ENCODE assay signal across 1 cellular context in genomic region chr1:93448292-93448982, GRCh38.
TF ChIP-seq lines count a peak whose summit lies in the region.

No MANE protein-coding gene starts in this region.

TF ChIP-seq in HEK293, 187 proteins besides CTCF, POLR2A, EP300 and RAD21 (continued from another document and continues in another):
- TF ChIP-seq, protein P1, sequence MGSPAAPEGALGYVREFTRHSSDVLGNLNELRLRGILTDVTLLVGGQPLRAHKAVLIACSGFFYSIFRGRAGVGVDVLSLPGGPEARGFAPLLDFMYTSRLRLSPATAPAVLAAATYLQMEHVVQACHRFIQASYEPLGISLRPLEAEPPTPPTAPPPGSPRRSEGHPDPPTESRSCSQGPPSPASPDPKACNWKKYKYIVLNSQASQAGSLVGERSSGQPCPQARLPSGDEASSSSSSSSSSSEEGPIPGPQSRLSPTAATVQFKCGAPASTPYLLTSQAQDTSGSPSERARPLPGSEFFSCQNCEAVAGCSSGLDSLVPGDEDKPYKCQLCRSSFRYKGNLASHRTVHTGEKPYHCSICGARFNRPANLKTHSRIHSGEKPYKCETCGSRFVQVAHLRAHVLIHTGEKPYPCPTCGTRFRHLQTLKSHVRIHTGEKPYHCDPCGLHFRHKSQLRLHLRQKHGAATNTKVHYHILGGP (tag by site-specific recombination; IDR thresholded peaks at IDR 0.05) = no peak
- TF ChIP-seq ZNF660 (tag by site-specific recombination; IDR thresholded peaks at IDR 0.05) = no peak
- no peak for TF ChIP-seq ZNF585B (tag by site-specific recombination; IDR thresholded peaks at IDR 0.05)
- no peak for TF ChIP-seq ZEB2 (tag by site-specific recombination; IDR thresholded peaks at IDR 0.05)
- no peak for TF ChIP-seq ZNF544 (tag by site-specific recombination; IDR thresholded peaks at IDR 0.05)
- no peak for TF ChIP-seq ZFP37 (tag by site-specific recombination; IDR thresholded peaks at IDR 0.05)
- TF ChIP-seq ZNF76 (tag by site-specific recombination; IDR thresholded peaks at IDR 0.05; ENCODE audit: borderline replicate concordance, low read depth) = no peak
- TF ChIP-seq ZSCAN16 (tag by site-specific recombination; IDR thresholded peaks at IDR 0.05) = no peak
- TF ChIP-seq ZNF426 (tag by site-specific recombination; IDR thresholded peaks at IDR 0.05) = no peak
- TF ChIP-seq GLIS2 (tag by site-specific recombination; IDR thresholded peaks at IDR 0.05) = peak; percentile 77
- TF ChIP-seq ZNF501 (tag by site-specific recombination; IDR thresholded peaks at IDR 0.05) = no peak
- TF ChIP-seq YY2 (tag by site-specific recombination; IDR thresholded peaks at IDR 0.05) = no peak
- TF ChIP-seq ZNF423 (tag by site-specific recombination; IDR thresholded peaks at IDR 0.05) = no peak
- TF ChIP-seq ZSCAN30 (tag by site-specific recombination; IDR thresholded peaks at IDR 0.05) = no peak
- peak; percentile 27; the same call in 1 of the 2 replicates for TF ChIP-seq ZBTB48 (tag by site-specific recombination; IDR thresholded peaks at IDR 0.05)
- no peak for TF ChIP-seq ZFP41 (tag by site-specific recombination; IDR thresholded peaks at IDR 0.05; ENCODE audit: borderline replicate concordance)
- no peak; the same call in 1 of the 2 replicates for TF ChIP-seq ZNF561 (tag by site-specific recombination; IDR thresholded peaks at IDR 0.05; ENCODE audit: borderline replicate concordance)
- no peak for TF ChIP-seq ZSCAN23 (tag by site-specific recombination; IDR thresholded peaks at IDR 0.05)
- TF ChIP-seq, protein P2, sequence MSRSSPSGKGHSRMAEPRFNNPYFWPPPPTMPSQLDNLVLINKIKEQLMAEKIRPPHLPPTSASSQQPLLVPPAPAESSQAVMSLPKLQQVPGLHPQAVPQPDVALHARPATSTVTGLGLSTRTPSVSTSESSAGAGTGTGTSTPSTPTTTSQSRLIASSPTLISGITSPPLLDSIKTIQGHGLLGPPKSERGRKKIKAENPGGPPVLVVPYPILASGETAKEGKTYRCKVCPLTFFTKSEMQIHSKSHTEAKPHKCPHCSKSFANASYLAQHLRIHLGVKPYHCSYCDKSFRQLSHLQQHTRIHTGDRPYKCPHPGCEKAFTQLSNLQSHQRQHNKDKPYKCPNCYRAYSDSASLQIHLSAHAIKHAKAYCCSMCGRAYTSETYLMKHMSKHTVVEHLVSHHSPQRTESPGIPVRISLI (tag by site-specific recombination; IDR thresholded peaks at IDR 0.05) = no peak
- TF ChIP-seq, protein P3, sequence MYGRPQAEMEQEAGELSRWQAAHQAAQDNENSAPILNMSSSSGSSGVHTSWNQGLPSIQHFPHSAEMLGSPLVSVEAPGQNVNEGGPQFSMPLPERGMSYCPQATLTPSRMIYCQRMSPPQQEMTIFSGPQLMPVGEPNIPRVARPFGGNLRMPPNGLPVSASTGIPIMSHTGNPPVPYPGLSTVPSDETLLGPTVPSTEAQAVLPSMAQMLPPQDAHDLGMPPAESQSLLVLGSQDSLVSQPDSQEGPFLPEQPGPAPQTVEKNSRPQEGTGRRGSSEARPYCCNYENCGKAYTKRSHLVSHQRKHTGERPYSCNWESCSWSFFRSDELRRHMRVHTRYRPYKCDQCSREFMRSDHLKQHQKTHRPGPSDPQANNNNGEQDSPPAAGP (tag by site-specific recombination; IDR thresholded peaks at IDR 0.05) = peak; percentile 5; the same call in 1 of the 2 replicates
- TF ChIP-seq ZNF701 (tag by site-specific recombination; IDR thresholded peaks at IDR 0.05) = no peak
- no peak for TF ChIP-seq ZNF26 (tag by site-specific recombination; IDR thresholded peaks at IDR 0.05)
- TF ChIP-seq ZNF324 (tag by site-specific recombination; IDR thresholded peaks at IDR 0.05) = no peak
- no peak for TF ChIP-seq ZNF514 (tag by site-specific recombination; IDR thresholded peaks at IDR 0.05)
- no peak for TF ChIP-seq ZNF830 (tag by site-specific recombination; IDR thresholded peaks at IDR 0.05; ENCODE audit: low read depth)
- TF ChIP-seq ZNF571 (tag by site-specific recombination; IDR thresholded peaks at IDR 0.05) = no peak
- TF ChIP-seq ZNF530 (tag by site-specific recombination; IDR thresholded peaks at IDR 0.05; ENCODE audit: low read depth) = no peak
- TF ChIP-seq ZNF416 (tag by site-specific recombination; IDR thresholded peaks at IDR 0.05) = no peak
- no peak for TF ChIP-seq OVOL3 (tag by site-specific recombination; IDR thresholded peaks at IDR 0.05)
- no peak for TF ChIP-seq ZNF23 (tag by site-specific recombination; IDR thresholded peaks at IDR 0.05; ENCODE audit: borderline replicate concordance)
- TF ChIP-seq KLF10 (tag by site-specific recombination; IDR thresholded peaks at IDR 0.05) = no peak
- TF ChIP-seq YY1 (tag by site-specific recombination; IDR thresholded peaks at IDR 0.05) = 0 out of 2 replicates have a peak, but pooled peaks have one; percentile 5
- peak; percentile 80 for TF ChIP-seq ZBTB26 (tag by site-specific recombination; optimal IDR thresholded peaks at IDR 0.05)
- TF ChIP-seq ZBTB1 (tag by site-specific recombination; IDR thresholded peaks at IDR 0.05) = no peak
- TF ChIP-seq, protein P4, sequence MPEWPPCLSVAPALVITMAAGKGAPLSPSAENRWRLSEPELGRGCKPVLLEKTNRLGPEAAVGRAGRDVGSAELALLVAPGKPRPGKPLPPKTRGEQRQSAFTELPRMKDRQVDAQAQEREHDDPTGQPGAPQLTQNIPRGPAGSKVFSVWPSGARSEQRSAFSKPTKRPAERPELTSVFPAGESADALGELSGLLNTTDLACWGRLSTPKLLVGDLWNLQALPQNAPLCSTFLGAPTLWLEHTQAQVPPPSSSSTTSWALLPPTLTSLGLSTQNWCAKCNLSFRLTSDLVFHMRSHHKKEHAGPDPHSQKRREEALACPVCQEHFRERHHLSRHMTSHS (tag by site-specific recombination; IDR thresholded peaks at IDR 0.05) = no peak
- no peak for TF ChIP-seq ZBTB7A (tag by site-specific recombination; IDR thresholded peaks at IDR 0.05; ENCODE audit: low read depth)
- TF ChIP-seq ZNF621 (tag by site-specific recombination; IDR thresholded peaks at IDR 0.05) = no peak
- 0 out of 2 replicates have a peak, but pooled peaks have one; percentile 23 for TF ChIP-seq IKZF3 (tag by site-specific recombination; IDR thresholded peaks at IDR 0.05)
- TF ChIP-seq KLF8 (tag by site-specific recombination; IDR thresholded peaks at IDR 0.05) = peak; percentile 37
- TF ChIP-seq ZNF223 (tag by site-specific recombination; IDR thresholded peaks at IDR 0.05) = no peak
- TF ChIP-seq ZNF148 (tag by site-specific recombination; IDR thresholded peaks at IDR 0.05; ENCODE audit: borderline replicate concordance) = no peak
- TF ChIP-seq BCL11A (tag by site-specific recombination; IDR thresholded peaks at IDR 0.05; ENCODE audit: low read depth) = no peak
- TF ChIP-seq HOXD13 (CRISPR knock-in tag; IDR thresholded peaks at IDR 0.05; ENCODE audit: borderline replicate concordance) = no peak
- TF ChIP-seq SP3 (tag by site-specific recombination; IDR thresholded peaks at IDR 0.05) = no peak
- TF ChIP-seq, protein P5, sequence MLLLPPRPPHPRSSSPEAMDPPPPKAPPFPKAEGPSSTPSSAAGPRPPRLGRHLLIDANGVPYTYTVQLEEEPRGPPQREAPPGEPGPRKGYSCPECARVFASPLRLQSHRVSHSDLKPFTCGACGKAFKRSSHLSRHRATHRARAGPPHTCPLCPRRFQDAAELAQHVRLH (tag by site-specific recombination; IDR thresholded peaks at IDR 0.05) = no peak
- TF ChIP-seq, protein P6, sequence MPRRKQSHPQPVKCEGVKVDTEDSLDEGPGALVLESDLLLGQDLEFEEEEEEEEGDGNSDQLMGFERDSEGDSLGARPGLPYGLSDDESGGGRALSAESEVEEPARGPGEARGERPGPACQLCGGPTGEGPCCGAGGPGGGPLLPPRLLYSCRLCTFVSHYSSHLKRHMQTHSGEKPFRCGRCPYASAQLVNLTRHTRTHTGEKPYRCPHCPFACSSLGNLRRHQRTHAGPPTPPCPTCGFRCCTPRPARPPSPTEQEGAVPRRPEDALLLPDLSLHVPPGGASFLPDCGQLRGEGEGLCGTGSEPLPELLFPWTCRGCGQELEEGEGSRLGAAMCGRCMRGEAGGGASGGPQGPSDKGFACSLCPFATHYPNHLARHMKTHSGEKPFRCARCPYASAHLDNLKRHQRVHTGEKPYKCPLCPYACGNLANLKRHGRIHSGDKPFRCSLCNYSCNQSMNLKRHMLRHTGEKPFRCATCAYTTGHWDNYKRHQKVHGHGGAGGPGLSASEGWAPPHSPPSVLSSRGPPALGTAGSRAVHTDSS (tag by site-specific recombination; IDR thresholded peaks at IDR 0.05) = no peak
- no peak for TF ChIP-seq ZNF292 (tag by site-specific recombination; IDR thresholded peaks at IDR 0.05; ENCODE audit: borderline replicate concordance, low read depth)
- TF ChIP-seq, protein P7, sequence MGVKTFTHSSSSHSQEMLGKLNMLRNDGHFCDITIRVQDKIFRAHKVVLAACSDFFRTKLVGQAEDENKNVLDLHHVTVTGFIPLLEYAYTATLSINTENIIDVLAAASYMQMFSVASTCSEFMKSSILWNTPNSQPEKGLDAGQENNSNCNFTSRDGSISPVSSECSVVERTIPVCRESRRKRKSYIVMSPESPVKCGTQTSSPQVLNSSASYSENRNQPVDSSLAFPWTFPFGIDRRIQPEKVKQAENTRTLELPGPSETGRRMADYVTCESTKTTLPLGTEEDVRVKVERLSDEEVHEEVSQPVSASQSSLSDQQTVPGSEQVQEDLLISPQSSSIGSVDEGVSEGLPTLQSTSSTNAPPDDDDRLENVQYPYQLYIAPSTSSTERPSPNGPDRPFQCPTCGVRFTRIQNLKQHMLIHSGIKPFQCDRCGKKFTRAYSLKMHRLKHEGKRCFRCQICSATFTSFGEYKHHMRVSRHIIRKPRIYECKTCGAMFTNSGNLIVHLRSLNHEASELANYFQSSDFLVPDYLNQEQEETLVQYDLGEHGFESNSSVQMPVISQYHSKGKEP (tag by site-specific recombination; IDR thresholded peaks at IDR 0.05) = no peak
- no peak for TF ChIP-seq ZNF645 (tag by site-specific recombination; IDR thresholded peaks at IDR 0.05)
- TF ChIP-seq, protein P8, sequence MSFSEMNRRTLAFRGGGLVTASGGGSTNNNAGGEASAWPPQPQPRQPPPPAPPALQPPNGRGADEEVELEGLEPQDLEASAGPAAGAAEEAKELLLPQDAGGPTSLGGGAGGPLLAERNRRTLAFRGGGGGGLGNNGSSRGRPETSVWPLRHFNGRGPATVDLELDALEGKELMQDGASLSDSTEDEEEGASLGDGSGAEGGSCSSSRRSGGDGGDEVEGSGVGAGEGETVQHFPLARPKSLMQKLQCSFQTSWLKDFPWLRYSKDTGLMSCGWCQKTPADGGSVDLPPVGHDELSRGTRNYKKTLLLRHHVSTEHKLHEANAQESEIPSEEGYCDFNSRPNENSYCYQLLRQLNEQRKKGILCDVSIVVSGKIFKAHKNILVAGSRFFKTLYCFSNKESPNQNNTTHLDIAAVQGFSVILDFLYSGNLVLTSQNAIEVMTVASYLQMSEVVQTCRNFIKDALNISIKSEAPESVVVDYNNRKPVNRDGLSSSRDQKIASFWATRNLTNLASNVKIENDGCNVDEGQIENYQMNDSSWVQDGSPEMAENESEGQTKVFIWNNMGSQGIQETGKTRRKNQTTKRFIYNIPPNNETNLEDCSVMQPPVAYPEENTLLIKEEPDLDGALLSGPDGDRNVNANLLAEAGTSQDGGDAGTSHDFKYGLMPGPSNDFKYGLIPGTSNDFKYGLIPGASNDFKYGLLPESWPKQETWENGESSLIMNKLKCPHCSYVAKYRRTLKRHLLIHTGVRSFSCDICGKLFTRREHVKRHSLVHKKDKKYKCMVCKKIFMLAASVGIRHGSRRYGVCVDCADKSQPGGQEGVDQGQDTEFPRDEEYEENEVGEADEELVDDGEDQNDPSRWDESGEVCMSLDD (tag by site-specific recombination; IDR thresholded peaks at IDR 0.05) = no peak
